Comparison of ENCODE assay signal across 21 cellular contexts in genomic region chr6:43806758-43807227, GRCh38. TPM values are rescaled to one million over a fixed set of nuclear protein-coding genes. Genes with fewer than 3 reads are reported as not detected.
DNase-seq lines count a peak whose midpoint lies in the region; ATAC-seq and TF ChIP-seq lines count a peak whose summit lies in the region.
"Had no signal": no experiment of that assay in that cellular context is flagged by ENCODE, and none has a peak within 500 bp of the region (broad histone marks: within the 10 kb centered on the region; RNA-seq: fewer than 3 reads in every experiment).

No MANE protein-coding gene starts in this region.

- H2BK120ac ChIP-seq in neuronal stem cell (ENCODE audit: low read depth, low read length), result no peak overlapping the region

- H3K4me3 ChIP-seq in PC-9 (no peak overlapping the region), endodermal cell (ENCODE audit: low read length) (no peak overlapping the region), neuronal stem cell (ENCODE audit: low read length in 2 of 2) (no peak overlapping the region), transverse colon (no peak overlapping the region)
- H3K4me3 ChIP-seq: cardiac muscle cell, GM12878, tibial nerve had no signal

- H3K9me3 ChIP-seq in PC-9 (ENCODE audit: insufficient read depth, low read depth), result no peaks in the 10 kb centered on the region
- H3K9me3 ChIP-seq in endodermal cell (ENCODE audit: control insufficient read depth, low read length), result no peaks in the 10 kb centered on the region
- H3K9me3 ChIP-seq in neuronal stem cell (replicated peaks in 1 of 2; ENCODE audit: control insufficient read depth in 2 of 2, insufficient read depth in 1 of 2, low read depth in 1 of 2, low read length in 2 of 2), result no peaks in the 10 kb centered on the region
- H3K9me3 ChIP-seq in transverse colon, result no peaks in the 10 kb centered on the region
- H3K9me3 ChIP-seq: tibial nerve had no signal

- H3K4me1 Mint-ChIP-seq in endodermal cell (peaks cover 70% of the 10 kb centered on the region), endothelial cell (ENCODE audit: unreplicated experiment) (no peaks in the 10 kb centered on the region)
- peaks cover 11% of the 10 kb centered on the region for H3K4me1 Mint-ChIP-seq in activated CD4-positive, alpha-beta T cell treated with anti-CD3 and anti-CD28 coated beads, Interleukin-2, amount 10 ng/mL, durations not matched to agents 24 days and 14 days

- ATAC-seq in HG02938 (IDR thresholded peaks at IDR 0.05; ENCODE audit: unreplicated experiment), result no peak
- ATAC-seq: activated CD4-positive, alpha-beta T cell treated with anti-CD3 and anti-CD28 coated beads for 36 hours; activated T-cell treated with anti-CD3 and anti-CD28 coated beads, Interleukin-2, amount 50 U/mL, for 4 hours; naive thymus-derived CD4-positive, alpha-beta T cell; T-helper 17 cell had no signal

- TF ChIP-seq POLR2A in transverse colon (IDR thresholded peaks at IDR 0.05), result no peak

- BruUV-seq in PC-9 (replicated peaks; lab: Mats Ljungman, UMichigan), result no TSS peak

- no peak overlapping the region for H2AFZ ChIP-seq in PC-9
- no peak overlapping the region for H2AFZ ChIP-seq in neuronal stem cell (ENCODE audit: low read length)

- no peak overlapping the region for H4K8ac ChIP-seq in neuronal stem cell (ENCODE audit: low read depth, low read length)

- DNase-seq in PC-9 (no peak), endodermal cell (no peak), neuronal stem cell (ENCODE audit: low spot score) (no peak), transverse colon (no peak), iPS-NIHi7 (ENCODE audit: extremely low spot score) (no peak), endothelial cell (ENCODE audit: low spot score) (no peak)
- DNase-seq in activated CD4-positive, alpha-beta T cell treated with anti-CD3 and anti-CD28 coated beads, Interleukin-2, amount 10 ng/mL, durations not matched to agents 24 days and 14 days, result no peak
- DNase-seq: activated CD4-positive, alpha-beta T cell treated with anti-CD3 and anti-CD28 coated beads for 36 hours; activated naive CD4-positive, alpha-beta T cell; activated T-cell treated with anti-CD3 and anti-CD28 coated beads, Interleukin-2, amount 50 U/mL, for 4 hours; left cardiac atrium; naive thymus-derived CD4-positive, alpha-beta T cell; NCI-H1092; NCI-H187; T-helper 17 cell had no signal

- H3K79me2 ChIP-seq in PC-9 (ENCODE audit: low read depth), result no peaks in the 10 kb centered on the region

- H3K9me2 ChIP-seq in PC-9 (ENCODE audit: insufficient read depth), result no peaks in the 10 kb centered on the region

- H3K23ac ChIP-seq in neuronal stem cell (ENCODE audit: low read depth, low read length, poor library complexity), result no peak overlapping the region

- H4K91ac ChIP-seq in neuronal stem cell (ENCODE audit: low read depth, low read length, poor library complexity), result no peak overlapping the region

- H2AK5ac ChIP-seq in neuronal stem cell (ENCODE audit: low read depth, low read length), result peak overlapping the region; percentile 22

- H3K9me3 Mint-ChIP-seq in endodermal cell, result no peaks in the 10 kb centered on the region
- no peaks in the 10 kb centered on the region for H3K9me3 Mint-ChIP-seq in endothelial cell (ENCODE audit: unreplicated experiment)
- H3K9me3 Mint-ChIP-seq in activated CD4-positive, alpha-beta T cell treated with anti-CD3 and anti-CD28 coated beads, Interleukin-2, amount 10 ng/mL, durations not matched to agents 24 days and 14 days, result no peaks in the 10 kb centered on the region
- H3K9me3 Mint-ChIP-seq: activated T-cell treated with anti-CD3 and anti-CD28 coated beads, Interleukin-2, amount 50 U/mL, for 4 hours; dendritic cell treated with granulocyte-macrophage colony-stimulating factor and Interleukin-4, amounts not matched to agents 40 ng/mL and 50 ng/mL, for 4 days; naive thymus-derived CD4-positive, alpha-beta T cell; stimulated activated naive CD8-positive, alpha-beta T cell treated with anti-CD3 and anti-CD28 coated beads, Interleukin-15, Interleukin-2, amounts not matched to agents 100 ng/mL and 50 ng/mL, for 24 hours had no signal

- H3K4me3 Mint-ChIP-seq in endodermal cell (no peak overlapping the region), endothelial cell (ENCODE audit: unreplicated experiment) (no peak overlapping the region)
- no peak overlapping the region for H3K4me3 Mint-ChIP-seq in activated CD4-positive, alpha-beta T cell treated with anti-CD3 and anti-CD28 coated beads, Interleukin-2, amount 10 ng/mL, durations not matched to agents 24 days and 14 days
- H3K4me3 Mint-ChIP-seq: activated CD4-positive, alpha-beta T cell treated with anti-CD3 and anti-CD28 coated beads for 36 hours; activated T-cell treated with anti-CD3 and anti-CD28 coated beads, Interleukin-2, amount 50 U/mL, for 4 hours; dendritic cell treated with granulocyte-macrophage colony-stimulating factor and Interleukin-4, amounts not matched to agents 40 ng/mL and 50 ng/mL, for 4 days; naive thymus-derived CD4-positive, alpha-beta T cell; stimulated activated naive CD8-positive, alpha-beta T cell treated with anti-CD3 and anti-CD28 coated beads, Interleukin-15, Interleukin-2, amounts not matched to agents 100 ng/mL and 50 ng/mL, for 24 hours; T-helper 17 cell had no signal

- H3K79me1 ChIP-seq in neuronal stem cell (ENCODE audit: low read depth, low read length), result no peaks in the 10 kb centered on the region

- H3K9ac ChIP-seq in endodermal cell (ENCODE audit: extremely low read depth, low read length, poor library complexity, severe bottlenecking) (no peak overlapping the region), neuronal stem cell (ENCODE audit: low read depth, low read length, poor library complexity) (no peak overlapping the region)

- peak overlapping the region; percentile 67 for H3K4me2 ChIP-seq in PC-9
- H3K4me2 ChIP-seq in neuronal stem cell (ENCODE audit: insufficient read depth, low read length, poor library complexity, severe bottlenecking), result no peak overlapping the region

- H2BK15ac ChIP-seq in neuronal stem cell (ENCODE audit: low read length), result no peak overlapping the region

- peaks cover 74% of the 10 kb centered on the region for H3K4me1 ChIP-seq in PC-9 (replicated peaks; ENCODE audit: insufficient read depth)
- peaks cover 41% of the 10 kb centered on the region for H3K4me1 ChIP-seq in endodermal cell (ENCODE audit: control insufficient read depth, insufficient read depth, low read length)
- peaks cover 0 to 5% of the 10 kb centered on the region in 2 donors for H3K4me1 ChIP-seq in neuronal stem cell (ENCODE audit: control insufficient read depth in 2 of 2, insufficient read depth in 1 of 2, low read depth in 1 of 2, low read length in 2 of 2)
- H3K4me1 ChIP-seq in transverse colon, result peaks cover 16 to 51% (median 30%) of the 10 kb centered on the region in 4 donors

- no peak for TF ChIP-seq EP300 in transverse colon (IDR thresholded peaks at IDR 0.05; ENCODE audit: low read depth)

- in situ Hi-C loops in transverse colon (cut with MboI; ENCODE audit: low pct_ligation_motif_present in 1 of 4, low pct_unique_long_range_greater_than_20kb in 1 of 4, low sequenced_read_pairs in 3 of 4), result no loop called here

- H3K27me3 Mint-ChIP-seq in endodermal cell (ENCODE audit: insufficient read depth), result no peaks in the 10 kb centered on the region
- H3K27me3 Mint-ChIP-seq in endothelial cell (ENCODE audit: unreplicated experiment), result peaks cover 5% of the 10 kb centered on the region
- no peaks in the 10 kb centered on the region for H3K27me3 Mint-ChIP-seq in activated CD4-positive, alpha-beta T cell treated with anti-CD3 and anti-CD28 coated beads, Interleukin-2, amount 10 ng/mL, durations not matched to agents 24 days and 14 days
- H3K27me3 Mint-ChIP-seq: activated CD4-positive, alpha-beta T cell treated with anti-CD3 and anti-CD28 coated beads for 36 hours; stimulated activated naive CD8-positive, alpha-beta T cell treated with anti-CD3 and anti-CD28 coated beads, Interleukin-15, Interleukin-2, amounts not matched to agents 100 ng/mL and 50 ng/mL, for 24 hours had no signal

- intact Hi-C loops in PC-9 (cut with micrococcal nuclease; ENCODE audit: unreplicated experiment) (no loop called here), transverse colon (cut with DNase I; ENCODE audit: low total_unique reads) (no loop called here)
- intact Hi-C loops in activated CD4-positive, alpha-beta T cell treated with anti-CD3 and anti-CD28 coated beads, Interleukin-2, amount 10 ng/mL, durations not matched to agents 24 days and 14 days (cut with micrococcal nuclease), result no loop called here

- no peak overlapping the region for H3K14ac ChIP-seq in neuronal stem cell (ENCODE audit: low read length)

- no peak overlapping the region for H3K18ac ChIP-seq in neuronal stem cell (ENCODE audit: low read length)

- no peak for TF ChIP-seq CTCF in PC-9 (conservative IDR thresholded peaks at IDR 0.05)
- TF ChIP-seq CTCF in endodermal cell (conservative IDR thresholded peaks at IDR 0.05), result no peak
- no peak for TF ChIP-seq CTCF in transverse colon (IDR thresholded peaks at IDR 0.05)
- TF ChIP-seq CTCF in endothelial cell (IDR thresholded peaks at IDR 0.05; ENCODE audit: unreplicated experiment), result no peak

- no peaks in the 10 kb centered on the region for H3K36me3 ChIP-seq in PC-9 (ENCODE audit: low read depth)
- H3K36me3 ChIP-seq in endodermal cell (ENCODE audit: control insufficient read depth, insufficient read depth, low read length), result no peaks in the 10 kb centered on the region
- no peaks in the 10 kb centered on the region for H3K36me3 ChIP-seq in neuronal stem cell (replicated peaks in 1 of 2; ENCODE audit: control insufficient read depth in 2 of 2, insufficient read depth in 2 of 2, low read length in 2 of 2)
- no peaks in the 10 kb centered on the region for H3K36me3 ChIP-seq in transverse colon
- H3K36me3 ChIP-seq: cardiac muscle cell, tibial nerve had no signal

- H2BK12ac ChIP-seq in neuronal stem cell (ENCODE audit: low read length), result no peak overlapping the region

- H3K36me3 Mint-ChIP-seq in endodermal cell (ENCODE audit: low read depth) (no peaks in the 10 kb centered on the region), endothelial cell (ENCODE audit: low read depth, unreplicated experiment) (peaks cover 3% of the 10 kb centered on the region)
- H3K36me3 Mint-ChIP-seq in activated CD4-positive, alpha-beta T cell treated with anti-CD3 and anti-CD28 coated beads, Interleukin-2, amount 10 ng/mL, durations not matched to agents 24 days and 14 days (ENCODE audit: low read depth), result no peaks in the 10 kb centered on the region
- H3K36me3 Mint-ChIP-seq: naive thymus-derived CD4-positive, alpha-beta T cell had no signal

- no peak overlapping the region; the same call in 1 of the 2 replicates for H3K27ac ChIP-seq in PC-9
- no peak overlapping the region for H3K27ac ChIP-seq in endodermal cell (ENCODE audit: low read depth, low read length)
- no peak overlapping the region for H3K27ac ChIP-seq in neuronal stem cell (replicated peaks; ENCODE audit: low read length)
- H3K27ac ChIP-seq in transverse colon, result peak overlapping the region; percentile 76 to 83 (median 78)

- H3K27me3 ChIP-seq in PC-9 (ENCODE audit: insufficient read depth, low read depth) (no peaks in the 10 kb centered on the region), endodermal cell (ENCODE audit: control insufficient read depth, insufficient read depth, low read length, poor library complexity, severe bottlenecking) (no peaks in the 10 kb centered on the region), neuronal stem cell (ENCODE audit: control insufficient read depth in 3 of 3, insufficient read depth in 3 of 3, low read depth in 1 of 3, low read length in 3 of 3) (peaks cover 0 to 48% (median 0%) of the 10 kb centered on the region in 3 experiments), transverse colon (no peaks in the 10 kb centered on the region)
- H3K27me3 ChIP-seq: cardiac muscle cell, tibial nerve had no signal

- no peaks in the 10 kb centered on the region for H4K20me1 ChIP-seq in PC-9 (ENCODE audit: insufficient read depth)

- no peak overlapping the region for H2BK5ac ChIP-seq in neuronal stem cell (ENCODE audit: low read length)

- H3K4ac ChIP-seq in neuronal stem cell (ENCODE audit: low read length), result no peak overlapping the region

- 98 to 100% methylated on average over 1 to 5 of the region's 5 CpGs for WGBS in endodermal cell (ENCODE audit: insufficient coverage in 1 of 2, insufficient read length in 1 of 2), 2 experiments
- no CpG with 5 or more reads among the region's 5 CpGs for WGBS in neuronal stem cell (ENCODE audit: extremely low coverage in 2 of 2, insufficient read length in 2 of 2, insufficient replicate concordance in 1 of 2), 2 donors
- 60 to 82% methylated on average over 1 to 4 of the region's 5 CpGs for WGBS in transverse colon (ENCODE audit: low coverage in 1 of 2), 2 donors

- CTCF ChIA-PET in PC-9 (lab: Charles Lee), result no interaction called here

- peak overlapping the region; percentile 69 for H3K27ac Mint-ChIP-seq in endodermal cell
- H3K27ac Mint-ChIP-seq in endothelial cell (ENCODE audit: unreplicated experiment), result no peak overlapping the region
- no peak overlapping the region for H3K27ac Mint-ChIP-seq in activated CD4-positive, alpha-beta T cell treated with anti-CD3 and anti-CD28 coated beads, Interleukin-2, amount 10 ng/mL, durations not matched to agents 24 days and 14 days
- H3K27ac Mint-ChIP-seq: activated CD4-positive, alpha-beta T cell treated with anti-CD3 and anti-CD28 coated beads for 36 hours; dendritic cell treated with granulocyte-macrophage colony-stimulating factor and Interleukin-4, amounts not matched to agents 40 ng/mL and 50 ng/mL, for 4 days; naive thymus-derived CD4-positive, alpha-beta T cell; stimulated activated naive CD8-positive, alpha-beta T cell treated with anti-CD3 and anti-CD28 coated beads, Interleukin-15, Interleukin-2, amounts not matched to agents 100 ng/mL and 50 ng/mL, for 24 hours; T-helper 17 cell had no signal

- peaks cover 47% of the 10 kb centered on the region for H3F3A ChIP-seq in PC-9 (ENCODE audit: insufficient read depth, low read depth)

- POLR2A ChIA-PET in PC-9 (lab: Charles Lee; ENCODE audit: unreplicated experiment), result interaction anchor here (0.6 kb wide), 2 partner anchors 19 to 260 kb away, joined by 4 to 7 read pairs; no protein-coding TSS in a partner anchor

RNA-seq across cellular contexts. Expression of gene VEGFA, which starts 36.8 kb away (rescaled TPM):
- 112 and 117 TPM in 2 replicates for total RNA-seq in PC-9 (2021)
- total RNA-seq in endodermal cell, result 100 to 1,000 TPM; 163 to 254 TPM
- polyA plus RNA-seq in endodermal cell (2013, experiment 1 of 2), result 129 TPM
- 99.2 TPM for polyA plus RNA-seq in endodermal cell (2013, experiment 2 of 2)
- 29.0 TPM for polyA plus RNA-seq in neuronal stem cell (2013, experiment 1 of 2)
- polyA plus RNA-seq in neuronal stem cell (2013, experiment 2 of 2), result 29.1 TPM
- total RNA-seq in transverse colon, result 100 to 1,000 TPM; 131 to 608 (median 203) TPM
- total RNA-seq in endothelial cell (ENCODE audit: unreplicated experiment), result 3.5 TPM
- 62.9 and 64.6 TPM in 2 replicates for total RNA-seq in activated CD4-positive, alpha-beta T cell treated with anti-CD3 and anti-CD28 coated beads, Interleukin-2, amount 10 ng/mL, durations not matched to agents 24 days and 14 days

Comparison
In these comparisons a context has a peak if more than half of its experiments do, and no peak if none do; other contexts are left out.
1. H3K27ac ChIP-seq: peak in transverse colon (4 of 4); none in PC-9 (single experiment), endodermal cell (single experiment) and neuronal stem cell (single experiment).
2. RNA of gene VEGFA, which starts 36.8 kb away (total RNA-seq): 163 to 254 TPM in endodermal cell, 131 to 608 TPM in transverse colon, 112 to 117 TPM in PC-9 and 62.9 to 64.6 TPM in activated CD4-positive, alpha-beta T cell treated with anti-CD3 and anti-CD28 coated beads, Interleukin-2, amount 10 ng/mL, durations not matched to agents 24 days and 14 days; 3.5 TPM in endothelial cell (single experiment); every median in the first group is over 10 times any median in the second.